Comparison of ENCODE assay signal across 18 cellular contexts in genomic region chr5:87074072-87074471, GRCh38.
"Had no signal": no experiment of that assay in that cellular context is flagged by ENCODE, and none has a peak within 500 bp of the region (broad histone marks: within the 10 kb centered on the region; RNA-seq: fewer than 3 reads in every experiment).

No MANE protein-coding gene starts in this region.

- H3K4me3 ChIP-seq: cardiac muscle cell, left ventricle myocardium inferior, ovary, sigmoid colon, testis, upper lobe of right lung had no signal

- H3K27me3 Mint-ChIP-seq: activated CD4-positive, alpha-beta T cell treated with anti-CD3 and anti-CD28 coated beads, Interleukin-2, amount 10 ng/mL, durations not matched to agents 24 days and 14 days; stimulated activated naive CD8-positive, alpha-beta T cell treated with anti-CD3 and anti-CD28 coated beads, Interleukin-15, amount 100 ng/mL, for 72 hours had no signal

- H3K9me3 Mint-ChIP-seq: neural crest cell; stimulated activated naive CD8-positive, alpha-beta T cell treated with anti-CD3 and anti-CD28 coated beads, Interleukin-15, amount 100 ng/mL, for 72 hours; WTC11 had no signal

- H3K9me3 ChIP-seq: left ventricle myocardium inferior, ovary, sigmoid colon, testis, upper lobe of right lung had no signal

- H3K27ac Mint-ChIP-seq: WTC11 had no signal

- H3K4me3 Mint-ChIP-seq: activated CD4-positive, alpha-beta T cell treated with anti-CD3 and anti-CD28 coated beads, Interleukin-2, amount 10 ng/mL, durations not matched to agents 24 days and 14 days; neural crest cell; stimulated activated naive CD8-positive, alpha-beta T cell treated with anti-CD3 and anti-CD28 coated beads, Interleukin-15, amount 100 ng/mL, for 72 hours; WTC11 had no signal

- DNase-seq: activated CD4-positive, alpha-beta T cell treated with anti-CD3 and anti-CD28 coated beads, Interleukin-2, amount 10 ng/mL, durations not matched to agents 24 days and 14 days; activated gamma-delta T cell; activated T-cell treated with anti-CD3 and anti-CD28 coated beads, Interleukin-2, amount 50 U/mL, for 48 hours; cortex of kidney; effector CD8-positive, alpha-beta T cell; kidney; left ventricle myocardium inferior; mesenchymal stem cell; ovary; sigmoid colon; stimulated activated CD4-positive, alpha-beta T cell treated with anti-CD3 and anti-CD28 coated beads, Interleukin-12 subunit alpha, Interleukin-12 subunit beta, amount 100 ng/mL, for 4 hours; stimulated activated CD4-positive, alpha-beta T cell treated with anti-CD3 and anti-CD28 coated beads, Interleukin-2, amount 100 ng/mL, for 48 hours; stimulated activated naive CD8-positive, alpha-beta T cell treated with anti-CD3 and anti-CD28 coated beads, Interleukin-15, amount 100 ng/mL, for 72 hours; testis; upper lobe of right lung had no signal

- H3K27ac ChIP-seq: cardiac muscle cell, left ventricle myocardium inferior, ovary, sigmoid colon, testis, upper lobe of right lung had no signal

- H3K27me3 ChIP-seq: cardiac muscle cell, ovary, sigmoid colon, testis, upper lobe of right lung had no signal

- H3K4me1 ChIP-seq: left ventricle myocardium inferior, sigmoid colon, testis, upper lobe of right lung had no signal

- H3K36me3 Mint-ChIP-seq: WTC11 had no signal

- H3K36me3 ChIP-seq: cardiac muscle cell, left ventricle myocardium inferior, ovary, sigmoid colon, upper lobe of right lung had no signal

- ATAC-seq: upper lobe of right lung, WTC11 had no signal
